ENCODE assay signal across 8 cellular contexts in the genomic region with DNA sequence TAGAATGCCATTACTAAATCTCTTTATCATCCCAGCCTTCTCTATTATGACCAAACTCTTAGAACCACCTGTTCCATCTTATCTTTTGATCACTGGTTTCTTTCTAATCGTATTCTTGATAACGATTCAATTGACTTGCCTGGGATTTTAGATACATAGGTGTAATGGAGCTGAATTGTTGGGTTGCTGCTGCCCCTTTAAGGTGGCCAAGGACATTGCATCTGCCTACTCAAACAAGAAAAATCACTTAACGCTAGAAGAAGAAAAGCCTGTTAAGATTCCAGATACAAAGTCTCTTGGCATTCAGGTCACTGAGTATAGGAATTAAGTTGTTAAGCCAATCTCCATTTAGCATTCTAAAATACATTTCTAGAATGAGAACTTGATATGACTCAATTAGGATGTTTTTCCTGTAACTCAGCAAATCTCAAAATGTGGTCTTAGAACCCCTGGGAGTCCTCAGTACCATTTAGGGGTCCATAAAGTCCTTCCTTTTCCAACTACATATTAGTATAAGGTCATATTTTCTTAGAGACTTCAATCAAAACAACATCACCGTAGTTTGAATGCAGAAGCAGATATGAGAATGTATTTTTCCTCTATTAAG. TPM values are rescaled to one million over a fixed set of nuclear protein-coding genes. Genes with fewer than 3 reads are reported as not detected.
A peak's percentile ranks its signal among the peaks of the same experiment; 100 is the strongest.
DNase-seq lines count a peak whose midpoint lies in the region; ATAC-seq and TF ChIP-seq lines count a peak whose summit lies in the region.

No MANE protein-coding gene starts in this region.

- H3K36me3 ChIP-seq in KMS-11 (ENCODE audit: insufficient read depth) (no peaks in the 10 kb centered on the region), fibroblast of lung (ENCODE audit: control insufficient read depth, insufficient read depth, low read length) (peaks cover under 1% of the 10 kb centered on the region), neural progenitor cell (no peaks in the 10 kb centered on the region)

- H4K20me1 ChIP-seq in KMS-11 (ENCODE audit: insufficient read depth) (no peaks in the 10 kb centered on the region), fibroblast of lung (ENCODE audit: control insufficient read depth, extremely low read depth, insufficient read depth, low read length) (peaks cover 3% of the 10 kb centered on the region), neural progenitor cell (ENCODE audit: low read depth) (no peaks in the 10 kb centered on the region)

- H3K27ac ChIP-seq in KMS-11 (no peak overlapping the region), fibroblast of lung (ENCODE audit: insufficient read depth, low read length) (no peak overlapping the region), neural progenitor cell (no peak overlapping the region)

- H3K4me1 ChIP-seq in KMS-11 (ENCODE audit: low read depth, poor library complexity, severe bottlenecking): no peaks in the 10 kb centered on the region
- peaks cover 5% of the 10 kb centered on the region for H3K4me1 ChIP-seq in fibroblast of lung (ENCODE audit: control insufficient read depth, extremely low read depth, insufficient read depth, low read length)
- H3K4me1 ChIP-seq in neural progenitor cell: no peaks in the 10 kb centered on the region

- H3K9me3 Mint-ChIP-seq in neural progenitor cell: no peaks in the 10 kb centered on the region

- no peaks in the 10 kb centered on the region for H3F3A ChIP-seq in neural progenitor cell (ENCODE audit: low read depth)

- peak; percentile 62; the same call in 1 of the 2 replicates for TF ChIP-seq CTCF in KMS-11 (conservative IDR thresholded peaks at IDR 0.05; ENCODE audit: low read depth, low read length)
- peak; percentile 67 to 75 for TF ChIP-seq CTCF in fibroblast of lung (conservative IDR thresholded peaks at IDR 0.05 in 1 of 2, IDR thresholded peaks at IDR 0.05 in 1 of 2; ENCODE audit: low read depth in 1 of 2, low read length in 2 of 2)
- TF ChIP-seq CTCF in neural progenitor cell (IDR thresholded peaks at IDR 0.05): peak; percentile 78

- no peak overlapping the region for H2AFZ ChIP-seq in KMS-11 (ENCODE audit: low read depth)
- no peak overlapping the region for H2AFZ ChIP-seq in fibroblast of lung (ENCODE audit: low read length)
- H2AFZ ChIP-seq in neural progenitor cell (replicated peaks): no peak overlapping the region

- no peak for ATAC-seq in GM18867 (IDR thresholded peaks at IDR 0.05; ENCODE audit: unreplicated experiment)

- H3K9ac ChIP-seq in KMS-11 (no peak overlapping the region), fibroblast of lung (ENCODE audit: insufficient read depth, low read length) (no peak overlapping the region), neural progenitor cell (no peak overlapping the region)

- no peaks in the 10 kb centered on the region for H3K27me3 Mint-ChIP-seq in neural progenitor cell (ENCODE audit: insufficient read depth, low read depth)

- H3K4me3 ChIP-seq in KMS-11 (IDR thresholded peaks at IDR 0.05; ENCODE audit: insufficient read depth, low read depth, low read length) (no peak overlapping the region), fibroblast of lung (replicated peaks in 1 of 4; ENCODE audit: control extremely low read depth in 1 of 4, insufficient read depth in 1 of 4, low read depth in 3 of 4, low read length in 4 of 4) (peak overlapping the region in 1 of 4 experiments; percentile 32), neural progenitor cell (no peak overlapping the region)

- H3K4me1 Mint-ChIP-seq in neural progenitor cell: no peaks in the 10 kb centered on the region

- H3K4me3 Mint-ChIP-seq in neural progenitor cell: no peak overlapping the region

- H3K4me2 ChIP-seq in KMS-11: no peak overlapping the region
- H3K4me2 ChIP-seq in fibroblast of lung (ENCODE audit: extremely low read depth, insufficient read depth, low read length): peak overlapping the region; percentile 27
- no peak overlapping the region for H3K4me2 ChIP-seq in neural progenitor cell

- no peak overlapping the region for H3K27ac Mint-ChIP-seq in neural progenitor cell

- H3K79me2 ChIP-seq in KMS-11 (ENCODE audit: insufficient read depth, low read depth) (no peaks in the 10 kb centered on the region), fibroblast of lung (ENCODE audit: control insufficient read depth, insufficient read depth, low read length) (peaks cover 67% of the 10 kb centered on the region), neural progenitor cell (ENCODE audit: low read depth) (no peaks in the 10 kb centered on the region)

- H3K27me3 ChIP-seq in KMS-11 (ENCODE audit: insufficient read depth, low read depth) (no peaks in the 10 kb centered on the region), fibroblast of lung (ENCODE audit: control insufficient read depth, insufficient read depth, low read length) (no peaks in the 10 kb centered on the region), neural progenitor cell (no peaks in the 10 kb centered on the region)

- peak; percentile 17 for DNase-seq in NCI-H2029 treated with DMSO at 0.1 percent for 48 hours (lab: John Stamatoyannopoulos, UW)
- no peak for DNase-seq in NCI-H2029 (lab: John Stamatoyannopoulos, UW)
- DNase-seq in SHP77 treated with DMSO at 0.1 percent for 48 hours (lab: John Stamatoyannopoulos, UW): peak; percentile 34
- DNase-seq in fibroblast of lung (ENCODE audit: low read depth in 2 of 2): peak; percentile 63 to 75
- peak; percentile 63 for DNase-seq in neural progenitor cell (ENCODE audit: low spot score)
- no peak for DNase-seq in stimulated activated CD4-positive, alpha-beta T cell treated with anti-CD3 and anti-CD28 coated beads, Interleukin-2, amount 100 ng/mL, for 24 hours

- H3K9me3 ChIP-seq in fibroblast of lung (ENCODE audit: control insufficient read depth, insufficient read depth, low read depth, low read length): no peaks in the 10 kb centered on the region
- no peaks in the 10 kb centered on the region for H3K9me3 ChIP-seq in neural progenitor cell (ENCODE audit: low read depth)

- H3K36me3 Mint-ChIP-seq in neural progenitor cell: peaks cover 2% of the 10 kb centered on the region

RNA-seq across cellular contexts. Expression of a gene that starts 12.4 kb away (rescaled TPM):
- total RNA-seq in fibroblast of lung: 16.2 and 24.4 TPM in 2 replicates
- polyA plus RNA-seq in fibroblast of lung: 36.3 and 49.0 TPM in 2 replicates
- 83.2 and 112 TPM in 2 replicates for polyA plus RNA-seq in fibroblast of lung (2012)
- 1.6 and 3.1 TPM in 2 replicates for polyA minus RNA-seq in fibroblast of lung (ENCODE audit: low replicate concordance)
- total RNA-seq in neural progenitor cell (ENCODE audit: low replicate concordance): 2.0 and 2.4 TPM in 2 replicates

Comparison
In these comparisons a context has a peak if more than half of its experiments do, and no peak if none do; other contexts are left out.
1. DNase-seq: peak in NCI-H2029 treated with DMSO at 0.1 percent for 48 hours (single experiment), SHP77 treated with DMSO at 0.1 percent for 48 hours (single experiment), fibroblast of lung (2 of 2) and neural progenitor cell (single experiment); none in NCI-H2029 (single experiment) and stimulated activated CD4-positive, alpha-beta T cell treated with anti-CD3 and anti-CD28 coated beads, Interleukin-2, amount 100 ng/mL, for 24 hours (0 of 2).
2. Peak in every context shown above with its lines, with median percentiles within 50 percentile points of each other: CTCF ChIP-seq.